Comparison of ENCODE assay signal across 1 cellular context in genomic region chr22:42648368-42649260, GRCh38.
TF ChIP-seq lines count a peak whose summit lies in the region.

No MANE protein-coding gene starts in this region.

TF ChIP-seq in HepG2, 621 proteins besides CTCF, POLR2A, EP300 and RAD21 (continued from another document and continues in another):
- TF ChIP-seq ZBTB40 (IDR thresholded peaks at IDR 0.05) (no peak), ZBTB40 (CRISPR knock-in tag; IDR thresholded peaks at IDR 0.05) (peak; percentile 63; the same call in 1 of the 2 replicates), MNT (IDR thresholded peaks at IDR 0.05) (peak; percentile 39; the same call in 1 of the 2 replicates), ATF2 (CRISPR knock-in tag; IDR thresholded peaks at IDR 0.05) (peak; percentile 77), ZNF546 (CRISPR knock-in tag; conservative IDR thresholded peaks at IDR 0.05) (peak; percentile 74; the same call in 1 of the 2 replicates), GFI1 (CRISPR knock-in tag; IDR thresholded peaks at IDR 0.05; ENCODE audit: borderline replicate concordance) (0 out of 2 replicates have a peak, but pooled peaks have one; percentile 44), MXD4 (CRISPR knock-in tag; IDR thresholded peaks at IDR 0.05) (peak; percentile 82), ZNF768 (CRISPR knock-in tag; IDR thresholded peaks at IDR 0.05) (peak; percentile 76; the same call in 1 of the 2 replicates), THAP11 (CRISPR knock-in tag; IDR thresholded peaks at IDR 0.05) (peak; percentile 62; the same call in 1 of the 2 replicates), PHF20 (CRISPR knock-in tag; IDR thresholded peaks at IDR 0.05) (peak; percentile 30; the same call in 1 of the 2 replicates), SMAD3 (CRISPR knock-in tag; IDR thresholded peaks at IDR 0.05) (0 out of 2 replicates have a peak, but pooled peaks have one; percentile 47), REXO4 (CRISPR knock-in tag; IDR thresholded peaks at IDR 0.05; ENCODE audit: borderline replicate concordance) (no peak), CHD2 (IDR thresholded peaks at IDR 0.05; ENCODE audit: low read depth, low read length) (0 out of 2 replicates have a peak, but pooled peaks have one; percentile 30), FOXA1 (IDR thresholded peaks at IDR 0.05) (no peak), FOXA1 (CRISPR knock-in tag; IDR thresholded peaks at IDR 0.05) (peak; percentile 58), FOXJ3 (CRISPR knock-in tag; IDR thresholded peaks at IDR 0.05; ENCODE audit: borderline replicate concordance) (0 out of 2 replicates have a peak, but pooled peaks have one; percentile 24), ZNF503 (CRISPR knock-in tag; IDR thresholded peaks at IDR 0.05) (0 out of 2 replicates have a peak, but pooled peaks have one; percentile 13), ATAD3A (CRISPR knock-in tag; IDR thresholded peaks at IDR 0.05) (no peak), HMGA1 (CRISPR knock-in tag; conservative IDR thresholded peaks at IDR 0.05) (no peak), ESRRA (CRISPR knock-in tag; IDR thresholded peaks at IDR 0.05; ENCODE audit: low read depth) (peak; percentile 19; the same call in 1 of the 2 replicates), ZSCAN31 (CRISPR knock-in tag; IDR thresholded peaks at IDR 0.05; ENCODE audit: low read depth) (peak; percentile 9; the same call in 1 of the 2 replicates), YEATS4 (CRISPR knock-in tag; IDR thresholded peaks at IDR 0.05; ENCODE audit: borderline replicate concordance) (peak; percentile 37; the same call in 1 of the 2 replicates), CBX5 (CRISPR knock-in tag; IDR thresholded peaks at IDR 0.05; ENCODE audit: borderline replicate concordance) (no peak), ZNF296 (CRISPR knock-in tag; conservative IDR thresholded peaks at IDR 0.05) (0 out of 2 replicates have a peak, but pooled peaks have one; percentile 16), KLF16 (CRISPR knock-in tag; IDR thresholded peaks at IDR 0.05) (peak in 1 of 2 experiments; percentile 50; a peak in 1 of 4 replicates), SIN3A (IDR thresholded peaks at IDR 0.05; ENCODE audit: borderline replicate concordance, low read depth, low read length) (peak; percentile 89), ZNF451 (CRISPR knock-in tag; IDR thresholded peaks at IDR 0.05) (no peak), HOXA3 (CRISPR knock-in tag; IDR thresholded peaks at IDR 0.05) (peak; percentile 87), THRA (CRISPR knock-in tag; IDR thresholded peaks at IDR 0.05; ENCODE audit: borderline replicate concordance) (peak; percentile 67; the same call in 1 of the 2 replicates), ZIK1 (CRISPR knock-in tag; IDR thresholded peaks at IDR 0.05; ENCODE audit: borderline replicate concordance, low read depth) (no peak), ZNF777 (CRISPR knock-in tag; IDR thresholded peaks at IDR 0.05) (0 out of 2 replicates have a peak, but pooled peaks have one; percentile 40), ZNF235 (CRISPR knock-in tag; IDR thresholded peaks at IDR 0.05; ENCODE audit: borderline replicate concordance) (0 out of 2 replicates have a peak, but pooled peaks have one; percentile 21), ZBTB39 (CRISPR knock-in tag; IDR thresholded peaks at IDR 0.05) (0 out of 2 replicates have a peak, but pooled peaks have one; percentile 43), RARA (CRISPR knock-in tag; IDR thresholded peaks at IDR 0.05) (peak; percentile 81), ZNF30 (CRISPR knock-in tag; IDR thresholded peaks at IDR 0.05) (peak; percentile 85; the same call in 1 of the 2 replicates), BRCA1 (CRISPR knock-in tag; IDR thresholded peaks at IDR 0.05) (peak; percentile 75; the same call in 1 of the 2 replicates), PLSCR1 (CRISPR knock-in tag; IDR thresholded peaks at IDR 0.05; ENCODE audit: borderline replicate concordance) (no peak), GATAD2A (CRISPR knock-in tag; IDR thresholded peaks at IDR 0.05) (peak; percentile 80), JDP2 (CRISPR knock-in tag; IDR thresholded peaks at IDR 0.05; ENCODE audit: borderline replicate concordance) (no peak), GABPB1 (CRISPR knock-in tag; IDR thresholded peaks at IDR 0.05) (peak; percentile 80), HOMEZ (CRISPR knock-in tag; IDR thresholded peaks at IDR 0.05; ENCODE audit: low read depth) (peak; percentile 65; the same call in 1 of the 2 replicates), KDM2A (CRISPR knock-in tag; IDR thresholded peaks at IDR 0.05; ENCODE audit: borderline replicate concordance, low read depth) (peak; percentile 66)
